1 cellular context compared by ENCODE assay signal in genomic region chr4:182895791-182896292, GRCh38.
A peak's percentile ranks its signal among the peaks of the same experiment; 100 is the strongest.
TF ChIP-seq lines count a peak whose summit lies in the region.

No MANE protein-coding gene starts in this region.

TF ChIP-seq in HepG2, 621 proteins besides CTCF, POLR2A, EP300 and RAD21 (continued from another document and continues in another):
- TF ChIP-seq JUN (CRISPR knock-in tag; IDR thresholded peaks at IDR 0.05) (no peak), THAP7 (CRISPR knock-in tag; IDR thresholded peaks at IDR 0.05) (peak; percentile 84; the same call in 1 of the 2 replicates), JARID2 (CRISPR knock-in tag; IDR thresholded peaks at IDR 0.05; ENCODE audit: insufficient replicate concordance) (no peak), YEATS4 (CRISPR knock-in tag; IDR thresholded peaks at IDR 0.05; ENCODE audit: borderline replicate concordance) (peak; percentile 81; the same call in 1 of the 2 replicates), ZBTB42 (CRISPR knock-in tag; IDR thresholded peaks at IDR 0.05) (no peak), MNT (IDR thresholded peaks at IDR 0.05) (peak; percentile 55), FUBP1 (CRISPR knock-in tag; IDR thresholded peaks at IDR 0.05; ENCODE audit: borderline replicate concordance) (no peak), ATF6 (CRISPR knock-in tag; conservative IDR thresholded peaks at IDR 0.05) (0 out of 2 replicates have a peak, but pooled peaks have one; percentile 32), POGK (CRISPR knock-in tag; conservative IDR thresholded peaks at IDR 0.05) (peak; percentile 61; the same call in 1 of the 2 replicates), THYN1 (CRISPR knock-in tag; IDR thresholded peaks at IDR 0.05; ENCODE audit: borderline replicate concordance, low read depth) (no peak), SKIL (CRISPR knock-in tag; IDR thresholded peaks at IDR 0.05; ENCODE audit: borderline replicate concordance) (peak; percentile 61), HDAC1 (CRISPR knock-in tag; IDR thresholded peaks at IDR 0.05) (peak; percentile 83), MBD4 (IDR thresholded peaks at IDR 0.05; ENCODE audit: borderline replicate concordance, low read length) (no peak; the same call in 1 of the 2 replicates), RELA (CRISPR knock-in tag; IDR thresholded peaks at IDR 0.05) (no peak), DZIP1 (CRISPR knock-in tag; IDR thresholded peaks at IDR 0.05) (no peak), JUND (CRISPR knock-in tag; IDR thresholded peaks at IDR 0.05) (0 out of 2 replicates have a peak, but pooled peaks have one; percentile 66), HCFC1 (IDR thresholded peaks at IDR 0.05; ENCODE audit: low read depth, low read length) (no peak), RFX5 (IDR thresholded peaks at IDR 0.05; ENCODE audit: low read depth, low read length) (no peak), ATF1 (CRISPR knock-in tag; IDR thresholded peaks at IDR 0.05) (peak; percentile 54), ARNT2 (CRISPR knock-in tag; IDR thresholded peaks at IDR 0.05; ENCODE audit: low read depth) (peak; percentile 75), USF2 (IDR thresholded peaks at IDR 0.05; ENCODE audit: low read depth, low read length) (no peak), USF2 (CRISPR knock-in tag; IDR thresholded peaks at IDR 0.05; ENCODE audit: borderline replicate concordance) (no peak), KIAA2018 (CRISPR knock-in tag; IDR thresholded peaks at IDR 0.05; ENCODE audit: borderline replicate concordance) (no peak), PHF8 (CRISPR knock-in tag; IDR thresholded peaks at IDR 0.05) (peak; percentile 13; the same call in 1 of the 2 replicates), GABPA (IDR thresholded peaks at IDR 0.05; ENCODE audit: low read depth, low read length) (no peak), GABPA (CRISPR knock-in tag; IDR thresholded peaks at IDR 0.05; ENCODE audit: low read depth) (peak; percentile 83), ZNF143 (CRISPR knock-in tag; IDR thresholded peaks at IDR 0.05) (peak; percentile 59; the same call in 1 of the 2 replicates)
